8 cellular contexts compared by ENCODE assay signal in genomic region chr5:91189480-91190332, GRCh38.
A peak's percentile ranks its signal among the peaks of the same experiment; 100 is the strongest.
DNase-seq lines count a peak whose midpoint lies in the region; ATAC-seq and TF ChIP-seq lines count a peak whose summit lies in the region.

No MANE protein-coding gene starts in this region.

- H3K56ac ChIP-seq in IMR-90 (ENCODE audit: extremely low read depth, insufficient read depth, low read length), result peak overlapping the region; percentile 19

- H3K27ac ChIP-seq in IMR-90 (ENCODE audit: insufficient read depth, low read length) (peak overlapping the region; percentile 35), parathyroid adenoma (no peak overlapping the region)

- CTCF ChIA-PET in IMR-90 (lab: Yijun Ruan, JAX), result no interaction called here

- TF ChIP-seq CTCF in IMR-90 (conservative IDR thresholded peaks at IDR 0.05; ENCODE audit: low read depth, low read length) (no peak), parathyroid adenoma (IDR thresholded peaks at IDR 0.05) (no peak)

- peak overlapping the region; percentile 30; the same call in 1 of the 2 replicates for H4K91ac ChIP-seq in IMR-90 (ENCODE audit: insufficient read depth, low read depth, low read length)

- peak overlapping the region; percentile 70 for H4K5ac ChIP-seq in IMR-90 (ENCODE audit: low read depth, low read length)

- no peaks in the 10 kb centered on the region for H3K79me1 ChIP-seq in IMR-90 (ENCODE audit: low read depth in 1 of 2, low read length in 2 of 2)

- peak overlapping the region; percentile 33 for H3K4me2 ChIP-seq in IMR-90 (ENCODE audit: low read depth, low read length)
- H3K4me2 ChIP-seq in parathyroid adenoma (ENCODE audit: low read length), result no peak overlapping the region

- ATAC-seq in IMR-90 (ENCODE audit: low read depth) (peak; percentile 94), esophagus mucosa (no peak)

- H3K36me3 ChIP-seq in IMR-90 (ENCODE audit: control insufficient read depth, insufficient read depth, low read length) (no peaks in the 10 kb centered on the region), parathyroid adenoma (ENCODE audit: control insufficient read depth, insufficient read depth, low read length) (no peaks in the 10 kb centered on the region)

- H2AK5ac ChIP-seq in IMR-90 (ENCODE audit: low read depth, low read length), result no peak overlapping the region

- peak overlapping the region; percentile 35 for H2BK5ac ChIP-seq in IMR-90 (ENCODE audit: low read depth, low read length, poor library complexity, severe bottlenecking)

- DNase-seq in ELF-1 (ENCODE audit: low read depth, low spot score) (peak; percentile 36), IMR-90 (peak; percentile 85), fibroblast of gingiva (ENCODE audit: low read depth) (peak; percentile 92), AML-193 (lab: John Stamatoyannopoulos, UW) (no peak)
- no peak for DNase-seq in stimulated activated CD4-positive, alpha-beta T cell treated with anti-CD3 and anti-CD28 coated beads, Interleukin-4, amount 100 ng/mL, for 24 hours
- no peak for DNase-seq in central memory CD4-positive, alpha-beta T cell

- peak overlapping the region; percentile 31 for H3K9ac ChIP-seq in IMR-90 (ENCODE audit: low read depth, low read length)
- no peak overlapping the region for H3K9ac ChIP-seq in parathyroid adenoma

- WGBS in IMR-90 (ENCODE audit: extremely low coverage in 2 of 2, insufficient read length in 1 of 2), 2 experiments, result 0% methylated on average over 2 of the region's 8 CpGs; no CpG with 5 or more reads in 1 of the 2 experiments

- H3K4me1 ChIP-seq in IMR-90 (ENCODE audit: control insufficient read depth, insufficient read depth, low read length) (peaks cover 4% of the 10 kb centered on the region; the same call in 1 of the 2 replicates), parathyroid adenoma (peaks cover 4% of the 10 kb centered on the region)

- no peaks in the 10 kb centered on the region for H3K79me2 ChIP-seq in parathyroid adenoma

- peak overlapping the region; percentile 53 for H2BK120ac ChIP-seq in IMR-90 (ENCODE audit: low read depth, low read length)

- peaks cover 3% of the 10 kb centered on the region; the same call in 1 of the 2 replicates for H3K9me1 ChIP-seq in IMR-90 (ENCODE audit: insufficient read depth, low read length)

- peak overlapping the region; percentile 6 to 48; a peak in 3 of 4 replicates for H4K8ac ChIP-seq in IMR-90 (ENCODE audit: low read depth in 2 of 2, low read length in 2 of 2)

- peak overlapping the region; percentile 31 for H3K18ac ChIP-seq in IMR-90 (ENCODE audit: low read depth, low read length)

- TF ChIP-seq RAD21 in IMR-90 (IDR thresholded peaks at IDR 0.05; ENCODE audit: low read length), result no peak

- H3K27me3 ChIP-seq in IMR-90 (ENCODE audit: control insufficient read depth, insufficient read depth, low read length) (no peaks in the 10 kb centered on the region), parathyroid adenoma (ENCODE audit: control insufficient read depth, insufficient read depth, low read length) (no peaks in the 10 kb centered on the region)

- POLR2A ChIA-PET in IMR-90 (lab: Charles Lee; ENCODE audit: unreplicated experiment), result no interaction called here

- H3K14ac ChIP-seq in IMR-90 (replicated peaks; ENCODE audit: low read depth, low read length), result peak overlapping the region; percentile 76

- peak overlapping the region; percentile 55 for H2BK20ac ChIP-seq in IMR-90 (ENCODE audit: low read depth, low read length)

- H3K4ac ChIP-seq in IMR-90 (ENCODE audit: low read depth, low read length), result peak overlapping the region; percentile 65; the same call in 1 of the 2 replicates

- H2AFZ ChIP-seq in IMR-90 (replicated peaks; ENCODE audit: low read length, poor library complexity) (peak overlapping the region; percentile 75), parathyroid adenoma (peak overlapping the region; percentile 64)

- no peak overlapping the region; the same call in 1 of the 2 replicates for H3K4me3 ChIP-seq in IMR-90 (ENCODE audit: insufficient read depth, low read depth, low read length)
- peak overlapping the region; percentile 4 for H3K4me3 ChIP-seq in parathyroid adenoma (ENCODE audit: low read depth, low read length)

- peak overlapping the region; percentile 8; the same call in 1 of the 2 replicates for H3K23ac ChIP-seq in IMR-90 (ENCODE audit: low read depth, low read length)

- peak overlapping the region; percentile 45; the same call in 1 of the 3 replicates for H2BK15ac ChIP-seq in IMR-90 (ENCODE audit: low read depth, low read length)

- intact Hi-C loops in IMR-90 (cut with micrococcal nuclease), result no loop called here

- H3K9me3 ChIP-seq in IMR-90 (ENCODE audit: control insufficient read depth, insufficient read depth, low read length) (no peaks in the 10 kb centered on the region), parathyroid adenoma (ENCODE audit: control insufficient read depth, low read length) (no peaks in the 10 kb centered on the region)

- no peak; the same call in 1 of the 2 replicates for TF ChIP-seq POLR2A in IMR-90 (IDR thresholded peaks at IDR 0.05; ENCODE audit: low read depth, low read length)

- H2AK9ac ChIP-seq in IMR-90 (replicated peaks; ENCODE audit: low read depth, low read length, poor library complexity), result no peak overlapping the region

- in situ Hi-C loops in IMR-90 (cut with MboI; ENCODE audit: low sequenced_read_pairs), result no loop called here

- H4K20me1 ChIP-seq in IMR-90 (ENCODE audit: insufficient read depth, low read length), result no peaks in the 10 kb centered on the region

- BruUV-seq in IMR-90 (replicated peaks; lab: Mats Ljungman, UMichigan), result no TSS peak

- dilution Hi-C loops in IMR-90 (cut with HindIII; ENCODE audit: low sequenced_read_pairs, unreplicated experiment), result no loop called here

TF ChIP-seq in IMR-90, 13 proteins besides CTCF, POLR2A, EP300 and RAD21:
- TF ChIP-seq MAZ (IDR thresholded peaks at IDR 0.05; ENCODE audit: borderline replicate concordance, low read depth, low read length), result no peak
- peak; percentile 47; the same call in 1 of the 2 replicates for TF ChIP-seq CEBPB (IDR thresholded peaks at IDR 0.05; ENCODE audit: low read depth, low read length)
- TF ChIP-seq FOS (IDR thresholded peaks at IDR 0.05; ENCODE audit: low read depth, low read length), result peak; percentile 61

Comparison
In these comparisons a context has a peak if more than half of its experiments do, and no peak if none do; other contexts are left out.
1. DNase-seq: peak in ELF-1 (single experiment), IMR-90 (single experiment) and fibroblast of gingiva (single experiment); none in stimulated activated CD4-positive, alpha-beta T cell treated with anti-CD3 and anti-CD28 coated beads, Interleukin-4, amount 100 ng/mL, for 24 hours (single experiment), central memory CD4-positive, alpha-beta T cell (single experiment) and AML-193 (0 of 2).